In the genomic region with DNA sequence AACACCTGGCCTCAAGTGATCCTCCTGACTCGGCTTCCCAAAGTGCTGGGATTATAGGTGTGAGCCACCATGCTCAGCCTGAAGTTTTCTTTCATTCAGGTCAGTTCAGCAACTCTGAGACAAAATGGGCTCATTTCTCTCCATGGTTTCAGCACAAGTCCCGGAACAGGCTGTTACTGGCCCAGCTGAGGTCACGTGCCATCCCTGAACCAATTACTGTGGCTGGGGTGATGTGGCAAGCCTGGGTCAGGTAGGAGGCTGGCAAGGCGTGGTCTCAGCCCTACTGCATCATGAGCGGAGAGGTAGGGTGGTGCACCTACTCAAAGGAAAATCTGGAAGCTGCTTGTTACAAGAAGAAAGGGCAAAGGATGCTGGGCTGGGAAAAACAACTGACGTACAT, we compare ENCODE assay signal across 1 cellular context.
TF ChIP-seq lines count a peak whose summit lies in the region.

No MANE protein-coding gene starts in this region.

TF ChIP-seq in GM23338, 12 proteins besides CTCF, POLR2A, EP300 and RAD21 (continued from another document):
- TF ChIP-seq, protein P1, sequence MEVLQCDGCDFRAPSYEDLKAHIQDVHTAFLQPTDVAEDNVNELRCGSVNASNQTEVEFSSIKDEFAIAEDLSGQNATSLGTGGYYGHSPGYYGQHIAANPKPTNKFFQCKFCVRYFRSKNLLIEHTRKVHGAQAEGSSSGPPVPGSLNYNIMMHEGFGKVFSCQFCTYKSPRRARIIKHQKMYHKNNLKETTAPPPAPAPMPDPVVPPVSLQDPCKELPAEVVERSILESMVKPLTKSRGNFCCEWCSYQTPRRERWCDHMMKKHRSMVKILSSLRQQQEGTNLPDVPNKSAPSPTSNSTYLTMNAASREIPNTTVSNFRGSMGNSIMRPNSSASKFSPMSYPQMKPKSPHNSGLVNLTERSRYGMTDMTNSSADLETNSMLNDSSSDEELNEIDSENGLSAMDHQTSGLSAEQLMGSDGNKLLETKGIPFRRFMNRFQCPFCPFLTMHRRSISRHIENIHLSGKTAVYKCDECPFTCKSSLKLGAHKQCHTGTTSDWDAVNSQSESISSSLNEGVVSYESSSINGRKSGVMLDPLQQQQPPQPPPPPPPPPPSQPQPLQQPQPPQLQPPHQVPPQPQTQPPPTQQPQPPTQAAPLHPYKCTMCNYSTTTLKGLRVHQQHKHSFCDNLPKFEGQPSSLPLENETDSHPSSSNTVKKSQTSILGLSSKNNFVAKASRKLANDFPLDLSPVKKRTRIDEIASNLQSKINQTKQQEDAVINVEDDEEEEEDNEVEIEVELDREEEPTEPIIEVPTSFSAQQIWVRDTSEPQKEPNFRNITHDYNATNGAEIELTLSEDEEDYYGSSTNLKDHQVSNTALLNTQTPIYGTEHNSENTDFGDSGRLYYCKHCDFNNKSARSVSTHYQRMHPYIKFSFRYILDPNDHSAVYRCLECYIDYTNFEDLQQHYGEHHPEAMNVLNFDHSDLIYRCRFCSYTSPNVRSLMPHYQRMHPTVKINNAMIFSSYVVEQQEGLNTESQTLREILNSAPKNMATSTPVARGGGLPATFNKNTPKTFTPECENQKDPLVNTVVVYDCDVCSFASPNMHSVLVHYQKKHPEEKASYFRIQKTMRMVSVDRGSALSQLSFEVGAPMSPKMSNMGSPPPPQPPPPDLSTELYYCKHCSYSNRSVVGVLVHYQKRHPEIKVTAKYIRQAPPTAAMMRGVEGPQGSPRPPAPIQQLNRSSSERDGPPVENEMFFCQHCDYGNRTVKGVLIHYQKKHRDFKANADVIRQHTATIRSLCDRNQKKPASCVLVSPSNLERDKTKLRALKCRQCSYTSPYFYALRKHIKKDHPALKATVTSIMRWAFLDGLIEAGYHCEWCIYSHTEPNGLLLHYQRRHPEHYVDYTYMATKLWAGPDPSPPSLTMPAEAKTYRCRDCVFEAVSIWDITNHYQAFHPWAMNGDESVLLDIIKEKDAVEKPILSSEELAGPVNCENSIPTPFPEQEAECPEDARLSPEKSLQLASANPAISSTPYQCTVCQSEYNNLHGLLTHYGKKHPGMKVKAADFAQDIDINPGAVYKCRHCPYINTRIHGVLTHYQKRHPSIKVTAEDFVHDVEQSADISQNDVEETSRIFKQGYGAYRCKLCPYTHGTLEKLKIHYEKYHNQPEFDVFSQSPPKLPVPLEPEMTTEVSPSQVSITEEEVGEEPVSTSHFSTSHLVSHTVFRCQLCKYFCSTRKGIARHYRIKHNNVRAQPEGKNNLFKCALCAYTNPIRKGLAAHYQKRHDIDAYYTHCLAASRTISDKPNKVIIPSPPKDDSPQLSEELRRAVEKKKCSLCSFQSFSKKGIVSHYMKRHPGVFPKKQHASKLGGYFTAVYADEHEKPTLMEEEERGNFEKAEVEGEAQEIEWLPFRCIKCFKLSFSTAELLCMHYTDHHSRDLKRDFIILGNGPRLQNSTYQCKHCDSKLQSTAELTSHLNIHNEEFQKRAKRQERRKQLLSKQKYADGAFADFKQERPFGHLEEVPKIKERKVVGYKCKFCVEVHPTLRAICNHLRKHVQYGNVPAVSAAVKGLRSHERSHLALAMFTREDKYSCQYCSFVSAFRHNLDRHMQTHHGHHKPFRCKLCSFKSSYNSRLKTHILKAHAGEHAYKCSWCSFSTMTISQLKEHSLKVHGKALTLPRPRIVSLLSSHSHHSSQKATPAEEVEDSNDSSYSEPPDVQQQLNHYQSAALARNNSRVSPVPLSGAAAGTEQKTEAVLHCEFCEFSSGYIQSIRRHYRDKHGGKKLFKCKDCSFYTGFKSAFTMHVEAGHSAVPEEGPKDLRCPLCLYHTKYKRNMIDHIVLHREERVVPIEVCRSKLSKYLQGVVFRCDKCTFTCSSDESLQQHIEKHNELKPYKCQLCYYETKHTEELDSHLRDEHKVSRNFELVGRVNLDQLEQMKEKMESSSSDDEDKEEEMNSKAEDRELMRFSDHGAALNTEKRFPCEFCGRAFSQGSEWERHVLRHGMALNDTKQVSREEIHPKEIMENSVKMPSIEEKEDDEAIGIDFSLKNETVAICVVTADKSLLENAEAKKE (CRISPR knock-in tag; IDR thresholded peaks at IDR 0.05): no peak
